Comparison of ENCODE assay signal across 22 cellular contexts in genomic region chr21:37269481-37269880, GRCh38. TPM values are rescaled to one million over a fixed set of nuclear protein-coding genes. Genes with fewer than 3 reads are reported as not detected.
DNase-seq lines count a peak whose midpoint lies in the region; ATAC-seq, FAIRE-seq and TF ChIP-seq lines count a peak whose summit lies in the region.
"Had no signal": no experiment of that assay in that cellular context is flagged by ENCODE, and none has a peak within 500 bp of the region (broad histone marks: within the 10 kb centered on the region; RNA-seq: fewer than 3 reads in every experiment).

No MANE protein-coding gene starts in this region.

- no peak overlapping the region for H2AFZ ChIP-seq in H9 (ENCODE audit: low read length)
- H2AFZ ChIP-seq in K562 (ENCODE audit: low read depth, low read length) = peak overlapping the region; percentile 77

- no peak overlapping the region for H2AK5ac ChIP-seq in H9 (ENCODE audit: insufficient read length, low read length)

- H3K9me1 ChIP-seq in K562 (ENCODE audit: control insufficient read depth, insufficient read depth, low read length) = no peaks in the 10 kb centered on the region

- H2BK20ac ChIP-seq in H9 (ENCODE audit: low read depth, low read length, poor library complexity, severe bottlenecking) = no peak overlapping the region

- no peak overlapping the region for H2BK5ac ChIP-seq in H9 (ENCODE audit: insufficient read length, low read length)

- no peak overlapping the region for H3K56ac ChIP-seq in H9 (ENCODE audit: insufficient read length, low read depth, low read length)

- H3K79me2 ChIP-seq in H9 (ENCODE audit: insufficient read depth, low read length) (peaks cover 14% of the 10 kb centered on the region; the same call in 1 of the 2 replicates), K562 (ENCODE audit: control insufficient read depth, insufficient read depth, low read length) (peaks cover 36% of the 10 kb centered on the region)

- H3K9me3 ChIP-seq in H9 (ENCODE audit: control insufficient read depth, low read depth, low read length) (no peaks in the 10 kb centered on the region), K562 (replicated peaks; ENCODE audit: control insufficient read depth, insufficient read depth, low read depth, low read length) (0 out of 2 replicates have a peak, but pooled peaks cover 1% of the 10 kb centered on the region), body of pancreas (no peaks in the 10 kb centered on the region)
- H3K9me3 ChIP-seq: A549, adrenal gland, upper lobe of left lung had no signal

- peak overlapping the region; percentile 28 for H3K4me3 Mint-ChIP-seq in activated CD4-positive, alpha-beta T cell treated with anti-CD3 and anti-CD28 coated beads, Interleukin-2, amount 10 ng/mL, durations not matched to agents 7 days and 5 days
- H3K4me3 Mint-ChIP-seq in H9 = peak overlapping the region; percentile 88 to 97; a peak in 4 of 5 replicates
- H3K4me3 Mint-ChIP-seq in neural crest cell = peak overlapping the region; percentile 99

- H4K91ac ChIP-seq in H9 (ENCODE audit: insufficient read length, low read depth, low read length) = no peak overlapping the region

- no peak overlapping the region for H2BK12ac ChIP-seq in H9 (ENCODE audit: insufficient read length, low read depth, low read length)

- no peaks in the 10 kb centered on the region for H3K4me1 ChIP-seq in H9 (ENCODE audit: insufficient read depth, low read length)
- H3K4me1 ChIP-seq in K562 (replicated peaks in 1 of 2; ENCODE audit: control insufficient read depth in 2 of 2, insufficient read depth in 2 of 2, low read length in 2 of 2) = peaks cover 21 to 25% of the 10 kb centered on the region in 2 experiments; a peak in 4 of 5 replicates
- peaks cover 13% of the 10 kb centered on the region for H3K4me1 ChIP-seq in body of pancreas

- no peak overlapping the region for H3K4ac ChIP-seq in H9 (ENCODE audit: low read depth, low read length)

- no peak for DNase-seq in activated CD4-positive, alpha-beta T cell treated with anti-CD3 and anti-CD28 coated beads, Interleukin-2, amount 10 ng/mL, durations not matched to agents 7 days and 5 days
- no peak for DNase-seq in activated CD4-positive, alpha-beta T cell treated with anti-CD3 and anti-CD28 coated beads for 4 hours
- DNase-seq in H9 (no peak), K562 (ENCODE audit: extremely low read depth in 1 of 4, low spot score in 3 of 4) (peak in 1 of 4 experiments; percentile 59), neural crest cell (ENCODE audit: low read depth, low spot score) (no peak), ecto neural progenitor cell (ENCODE audit: low spot score) (no peak), body of pancreas (no peak)
- DNase-seq: activated CD8-positive, alpha-beta memory T cell treated with anti-CD3 and anti-CD28 coated beads, Interleukin-2, amount 10 ng/mL, durations not matched to agents 7 days and 5 days; adrenal gland; cerebellar nuclear complex; GM23248; left cardiac atrium; NCI-H1092 treated with DMSO at 0.1 percent for 48 hours; NCI-H2171; NCI-H748 treated with DMSO at 0.1 percent for 48 hours; posterior cingulate gyrus; small intestine had no signal

- H3K14ac ChIP-seq in H9 (ENCODE audit: insufficient read depth, low read length) = no peak overlapping the region

- H3K23ac ChIP-seq in H9 (ENCODE audit: insufficient read length, low read depth, low read length) = no peak overlapping the region

- H3K23me2 ChIP-seq in H9 (ENCODE audit: insufficient read length, low read depth, low read length, poor library complexity, severe bottlenecking) = peaks cover 9% of the 10 kb centered on the region

- H3K27me3 Mint-ChIP-seq in activated CD4-positive, alpha-beta T cell treated with anti-CD3 and anti-CD28 coated beads, Interleukin-2, amount 10 ng/mL, durations not matched to agents 7 days and 5 days = peaks cover 1% of the 10 kb centered on the region
- H3K27me3 Mint-ChIP-seq in H9 (ENCODE audit: low read depth) = no peaks in the 10 kb centered on the region
- H3K27me3 Mint-ChIP-seq in neural crest cell (ENCODE audit: low read depth) = no peaks in the 10 kb centered on the region

- no peaks in the 10 kb centered on the region for H4K20me1 ChIP-seq in H9 (ENCODE audit: control insufficient read depth, insufficient read depth, insufficient read length)
- H4K20me1 ChIP-seq in K562 (replicated peaks; ENCODE audit: control insufficient read depth, insufficient read depth, low read length) = no peaks in the 10 kb centered on the region

- in situ Hi-C loops in K562 (cut with MboI) = no loop called here

- peak overlapping the region; percentile 99 for H3K27ac Mint-ChIP-seq in activated CD4-positive, alpha-beta T cell treated with anti-CD3 and anti-CD28 coated beads, Interleukin-2, amount 10 ng/mL, durations not matched to agents 7 days and 5 days
- peak overlapping the region; percentile 35 to 46 (median 45); a peak in 3 of 7 replicates for H3K27ac Mint-ChIP-seq in H9
- no peak overlapping the region for H3K27ac Mint-ChIP-seq in neural crest cell (ENCODE audit: unreplicated experiment)
- H3K27ac Mint-ChIP-seq: activated CD8-positive, alpha-beta memory T cell treated with anti-CD3 and anti-CD28 coated beads, Interleukin-2, amount 10 ng/mL, durations not matched to agents 7 days and 5 days had no signal

- H3K36me3 ChIP-seq in K562 (ENCODE audit: control insufficient read depth, insufficient read depth, low read length) (no peaks in the 10 kb centered on the region), body of pancreas (replicated peaks in 1 of 2; ENCODE audit: insufficient read depth in 1 of 2, low read depth in 2 of 2) (no peaks in the 10 kb centered on the region)
- H3K36me3 ChIP-seq: adrenal gland, upper lobe of left lung had no signal

- no CpG with 5 or more reads among the region's 11 CpGs for WGBS in H9 (ENCODE audit: extremely low coverage, insufficient read length, low lambda C conversion rate)
- WGBS in K562 (ENCODE audit: insufficient coverage, low coverage, missing lambda C conversion rate) = 29% methylated on average over 11 of the region's 11 CpGs
- 88 to 96% methylated on average over 11 of the region's 11 CpGs for WGBS in body of pancreas, 2 donors

- H3K4me3 ChIP-seq in K562 (no peak overlapping the region), body of pancreas (no peak overlapping the region)
- H3K4me3 ChIP-seq: A549, adrenal gland, upper lobe of left lung had no signal

- H3K79me1 ChIP-seq in H9 (ENCODE audit: insufficient read depth, low read depth, low read length, poor library complexity, severe bottlenecking) = no peaks in the 10 kb centered on the region

- POLR2A ChIA-PET in activated CD4-positive, alpha-beta T cell treated with anti-CD3 and anti-CD28 coated beads, Interleukin-2, amount 10 ng/mL, durations not matched to agents 7 days and 5 days (lab: Charles Lee) = interaction anchor here (0.6 kb wide), 1 partner anchor 44 kb away, joined by 3 read pairs; no protein-coding TSS in a partner anchor
- POLR2A ChIA-PET in K562 (lab: Yijun Ruan, JAX) = no interaction called here

- TF ChIP-seq POLR2A in K562 (conservative IDR thresholded peaks at IDR 0.05) = no peak; the same call in 1 of the 2 replicates
- no peak for TF ChIP-seq POLR2A in body of pancreas (IDR thresholded peaks at IDR 0.05)

- H4K8ac ChIP-seq in H9 (replicated peaks; ENCODE audit: insufficient read length, low read depth, low read length) = no peak overlapping the region

- H2BK15ac ChIP-seq in H9 (ENCODE audit: low read depth, low read length) = no peak overlapping the region

- H3K27ac ChIP-seq in H9 (ENCODE audit: insufficient read length, low read depth, low read length) = no peak overlapping the region
- H3K27ac ChIP-seq in K562 (ENCODE audit: extremely low read depth, low read depth, low read length) = peak overlapping the region; percentile 50; the same call in 2 of the 3 replicates
- no peak overlapping the region for H3K27ac ChIP-seq in body of pancreas
- H3K27ac ChIP-seq: adrenal gland, GM23248 had no signal

- H4K5ac ChIP-seq in H9 (ENCODE audit: insufficient read length, low read depth, low read length) = no peak overlapping the region

- ATAC-seq in K562 = no peak
- ATAC-seq in GM18502 (IDR thresholded peaks at IDR 0.05; ENCODE audit: poor library complexity, unreplicated experiment) = no peak
- ATAC-seq in body of pancreas = no peak
- ATAC-seq: A549; activated CD8-positive, alpha-beta memory T cell treated with anti-CD3 and anti-CD28 coated beads, Interleukin-2, amount 10 ng/mL, durations not matched to agents 7 days and 5 days; left cardiac atrium; SK-N-SH treated with all-trans-retinoic acid at 6 μM for 48 hours had no signal

- TF ChIP-seq RAD21 in K562 (CRISPR knock-in tag; conservative IDR thresholded peaks at IDR 0.05 in 1 of 2, IDR thresholded peaks at IDR 0.05 in 1 of 2) = no peak

- H3K9ac ChIP-seq in H9 (ENCODE audit: extremely low read depth, insufficient read length, low read length) (no peak overlapping the region), K562 (ENCODE audit: insufficient read depth in 1 of 2, low read depth in 2 of 2, low read length in 2 of 2) (peak overlapping the region in 1 of 2 experiments; percentile 32; a peak in 3 of 4 replicates)
- H3K9ac ChIP-seq: GM23248 had no signal

- BruUV-seq in K562 (replicated peaks; lab: Mats Ljungman, UMichigan) = no TSS peak

- CTCF ChIA-PET in activated CD4-positive, alpha-beta T cell treated with anti-CD3 and anti-CD28 coated beads, Interleukin-2, amount 10 ng/mL, durations not matched to agents 7 days and 5 days (lab: Charles Lee) = no interaction called here
- CTCF ChIA-PET in K562 (lab: Yijun Ruan, JAX; ENCODE audit: low intra/inter-chr PET ratio) = no interaction called here

- no peak for TF ChIP-seq EP300 in K562 (IDR thresholded peaks at IDR 0.05; ENCODE audit: low read length)

- no peak overlapping the region for H2BK120ac ChIP-seq in H9 (ENCODE audit: low read depth, low read length, poor library complexity, severe bottlenecking)

- H3K18ac ChIP-seq in H9 (ENCODE audit: insufficient read length, low read depth, low read length) = no peak overlapping the region

- H3K4me1 Mint-ChIP-seq in activated CD4-positive, alpha-beta T cell treated with anti-CD3 and anti-CD28 coated beads, Interleukin-2, amount 10 ng/mL, durations not matched to agents 7 days and 5 days = peaks cover 28% of the 10 kb centered on the region
- peaks cover 22 to 31% of the 10 kb centered on the region in 2 experiments for H3K4me1 Mint-ChIP-seq in H9
- peaks cover 45% of the 10 kb centered on the region for H3K4me1 Mint-ChIP-seq in neural crest cell

- H3K36me3 Mint-ChIP-seq in activated CD4-positive, alpha-beta T cell treated with anti-CD3 and anti-CD28 coated beads, Interleukin-2, amount 10 ng/mL, durations not matched to agents 7 days and 5 days (ENCODE audit: low read depth) = peaks cover 17% of the 10 kb centered on the region
- H3K36me3 Mint-ChIP-seq in H9 (ENCODE audit: insufficient read depth in 1 of 3, low read depth in 3 of 3) (peaks cover 2 to 8% (median 7%) of the 10 kb centered on the region in 3 experiments; a peak in 4 of 7 replicates), neural crest cell (ENCODE audit: low read depth) (no peaks in the 10 kb centered on the region)

- TF ChIP-seq CTCF in H9 (conservative IDR thresholded peaks at IDR 0.05) = no peak
- TF ChIP-seq CTCF in K562 (IDR thresholded peaks at IDR 0.05 in 2 of 3, conservative IDR thresholded peaks at IDR 0.05 in 1 of 3; ENCODE audit: insufficient read depth in 2 of 3, low read depth in 1 of 3, low read length in 3 of 3) = no peak
- no peak for TF ChIP-seq CTCF in neural crest cell (conservative IDR thresholded peaks at IDR 0.05)
- TF ChIP-seq CTCF in body of pancreas (IDR thresholded peaks at IDR 0.05) = no peak

- intact Hi-C loops in K562 (cut with micrococcal nuclease) = loop anchor here (5.0 kb wide), 2 partner anchors 193 to 307 kb away; no protein-coding TSS in a partner anchor
- intact Hi-C loops in body of pancreas (cut with DNase I) = no loop called here

- H3K4me2 ChIP-seq in H9 (ENCODE audit: insufficient read depth, insufficient read length, low read length) (no peak overlapping the region), K562 (ENCODE audit: insufficient read depth, low read length) (peak overlapping the region; percentile 69)

- H3T11ph ChIP-seq in H9 (ENCODE audit: low read length) = no peak overlapping the region

- H3K9me3 Mint-ChIP-seq in activated CD4-positive, alpha-beta T cell treated with anti-CD3 and anti-CD28 coated beads, Interleukin-2, amount 10 ng/mL, durations not matched to agents 7 days and 5 days = no peaks in the 10 kb centered on the region
- H3K9me3 Mint-ChIP-seq in H9 (no peaks in the 10 kb centered on the region), neural crest cell (no peaks in the 10 kb centered on the region)

- H3K27me3 ChIP-seq in H9 (ENCODE audit: insufficient read depth, low read length) (no peaks in the 10 kb centered on the region), K562 (ENCODE audit: control insufficient read depth in 2 of 2, insufficient read depth in 2 of 2, low read length in 2 of 2) (no peaks in the 10 kb centered on the region), body of pancreas (no peaks in the 10 kb centered on the region)
- H3K27me3 ChIP-seq: adrenal gland, upper lobe of left lung had no signal

- FAIRE-seq in K562 (lab: Jason Lieb, UNC) = no peak
- FAIRE-seq: A549, RCC 7860, small intestine had no signal

RNA-seq across cellular contexts. Expression of gene VPS26C, which starts 2.3 kb away (rescaled TPM):
- 10 to 100 TPM; 80.1 to 85.6 TPM for total RNA-seq in activated CD4-positive, alpha-beta T cell treated with anti-CD3 and anti-CD28 coated beads, Interleukin-2, amount 10 ng/mL, durations not matched to agents 7 days and 5 days
- 54.5 and 58.0 TPM in 2 replicates for total RNA-seq in H9 (2021)
- 83.0 and 125 TPM in 2 replicates for total RNA-seq in K562 (2011; cell fraction: chromatin; rRNA removed; ENCODE audit: low replicate concordance)
- total RNA-seq in K562 (2011; cell fraction: nucleolus; rRNA removed) = 43.8 and 49.2 TPM in 2 replicates
- 74.2 and 88.2 TPM in 2 replicates for total RNA-seq in K562 (2011; cell fraction: nucleoplasm; rRNA removed)
- 41.4 and 54.7 TPM in 2 replicates for total RNA-seq in K562 (2014; rRNA removed)
- 42.1 and 43.7 TPM in 2 replicates for total RNA-seq in K562 (2014; rRNA removed; fragmentation: Illumina TruSeq; extraction: Trizol)
- total RNA-seq in K562 (2015; rRNA removed; fragmentation: Illumina TruSeq; extraction: Trizol) = 44.8 and 46.3 TPM in 2 replicates
- 41.3 and 41.8 TPM in 2 replicates for total RNA-seq in K562 (2021)
- polyA plus RNA-seq in K562 (2011; rRNA removed) = 40.0 and 48.7 TPM in 2 replicates
- 36.5 and 40.9 TPM in 2 replicates for polyA plus RNA-seq in K562 (2011; cell fraction: cytosol; rRNA removed)
- polyA plus RNA-seq in K562 (2011; cell fraction: nucleus; rRNA removed) = 30.1 and 32.3 TPM in 2 replicates
- polyA plus RNA-seq in K562 (2012) = 39.9 and 53.5 TPM in 2 replicates
- polyA plus RNA-seq in K562 (2014; fragmentation: Illumina TruSeq; extraction: Trizol) = 41.4 and 44.9 TPM in 2 replicates
- polyA plus RNA-seq in K562 (2014; fragmentation: Nextera tagmentation; extraction: Ambion mirVana) = 10 to 100 TPM; 32.8 to 42.2 TPM
- 48.2 and 49.7 TPM in 2 replicates for polyA plus RNA-seq in K562 (2014; rRNA removed)
- 42.6 and 46.0 TPM in 2 replicates for polyA minus RNA-seq in K562 (2011; rRNA and poly(A)+ RNA removed)
- 25.9 and 26.8 TPM in 2 replicates for polyA minus RNA-seq in K562 (2011; cell fraction: cytosol; rRNA and poly(A)+ RNA removed)
- polyA minus RNA-seq in K562 (2011; cell fraction: nucleus; rRNA and poly(A)+ RNA removed) = 27.2 and 34.8 TPM in 2 replicates
- 41.1 and 43.5 TPM in 2 replicates for total RNA-seq in neural crest cell
- total RNA-seq in body of pancreas = 10 to 100 TPM; 29.3 to 34.3 TPM

Comparison
In these comparisons a context has a peak if more than half of its experiments do, and no peak if none do; other contexts are left out.
1. H3K4me3 Mint-ChIP-seq: peak in every context shown above with its lines; median percentile 99 in neural crest cell; 92 in H9; 28 in activated CD4-positive, alpha-beta T cell treated with anti-CD3 and anti-CD28 coated beads, Interleukin-2, amount 10 ng/mL, durations not matched to agents 7 days and 5 days.